Comparison of ENCODE assay signal across 7 cellular contexts in genomic region chr4:77052352-77052751, GRCh38. TPM values are rescaled to one million over a fixed set of nuclear protein-coding genes. Genes with fewer than 3 reads are reported as not detected.
DNase-seq lines count a peak whose midpoint lies in the region; ATAC-seq and TF ChIP-seq lines count a peak whose summit lies in the region.

No MANE protein-coding gene starts in this region.

- TF ChIP-seq CTCF in GM10266 (IDR thresholded peaks at IDR 0.05; ENCODE audit: control insufficient read depth, insufficient read depth, low read depth, missing control alignments) (peak; percentile 73), MM.1S (IDR thresholded peaks at IDR 0.05; ENCODE audit: low read length) (peak; percentile 82), neutrophil (IDR thresholded peaks at IDR 0.05) (peak; percentile 46)

- H3K4me2 ChIP-seq in MM.1S (ENCODE audit: low read depth, low read length), result no peak overlapping the region

- H3K9me2 ChIP-seq in MM.1S (replicated peaks; ENCODE audit: insufficient read depth, low read length), result no peaks in the 10 kb centered on the region

- no peak overlapping the region for H2AFZ ChIP-seq in MM.1S (ENCODE audit: low read length)

- CTCF ChIA-PET in activated CD4-positive, alpha-beta T cell treated with anti-CD3 and anti-CD28 coated beads, Interleukin-2, amount 10 ng/mL, durations not matched to agents 7 days and 5 days (lab: Charles Lee), result interaction anchor here (0.6 to 3.1 kb wide), 5 partner anchors 14 to 155 kb away, joined by 3 to 9 read pairs (median 3); no protein-coding TSS in a partner anchor

- no peak for ATAC-seq in HG03378 (IDR thresholded peaks at IDR 0.05; ENCODE audit: unreplicated experiment)
- ATAC-seq in GM18868 (IDR thresholded peaks at IDR 0.05; ENCODE audit: unreplicated experiment), result no peak

- peaks cover 17% of the 10 kb centered on the region; the same call in 1 of the 2 replicates for H3K36me3 ChIP-seq in MM.1S (replicated peaks; ENCODE audit: insufficient read depth, low read length)
- H3K36me3 ChIP-seq in effector memory CD4-positive, alpha-beta T cell (ENCODE audit: control insufficient read depth, insufficient read depth, low read length), result peaks cover 61% of the 10 kb centered on the region
- peaks cover 91% of the 10 kb centered on the region for H3K36me3 ChIP-seq in neutrophil

- no peaks in the 10 kb centered on the region for H3K27me3 ChIP-seq in MM.1S (replicated peaks; ENCODE audit: insufficient read depth, low read length)
- no peaks in the 10 kb centered on the region for H3K27me3 ChIP-seq in effector memory CD4-positive, alpha-beta T cell (replicated peaks; ENCODE audit: control insufficient read depth, insufficient read depth, low read length, poor library complexity, severe bottlenecking)
- H3K27me3 ChIP-seq in neutrophil, result no peaks in the 10 kb centered on the region

- H3K4me1 Mint-ChIP-seq in activated CD4-positive, alpha-beta T cell treated with anti-CD3 and anti-CD28 coated beads, Interleukin-2, amount 10 ng/mL, durations not matched to agents 7 days and 5 days, result no peaks in the 10 kb centered on the region

- H3K4me1 ChIP-seq in MM.1S (ENCODE audit: low read length) (no peaks in the 10 kb centered on the region), neutrophil (ENCODE audit: control insufficient read depth in 1 of 2, insufficient read depth in 1 of 2, low read depth in 1 of 2, low read length in 1 of 2) (no peaks in the 10 kb centered on the region)
- H3K4me1 ChIP-seq in effector memory CD4-positive, alpha-beta T cell (ENCODE audit: control insufficient read depth, insufficient read depth, low read length, poor library complexity, severe bottlenecking), result no peaks in the 10 kb centered on the region

- H3K9me3 ChIP-seq in MM.1S (replicated peaks; ENCODE audit: insufficient read depth, low read length) (no peaks in the 10 kb centered on the region), neutrophil (no peaks in the 10 kb centered on the region)
- no peaks in the 10 kb centered on the region for H3K9me3 ChIP-seq in effector memory CD4-positive, alpha-beta T cell (ENCODE audit: control insufficient read depth, low read length)

- no peaks in the 10 kb centered on the region for H3F3A ChIP-seq in MM.1S (ENCODE audit: insufficient read depth, low read length)

- H3K9ac ChIP-seq in MM.1S (ENCODE audit: low read length), result no peak overlapping the region

- H3K4me3 ChIP-seq in MM.1S (ENCODE audit: low read length), result no peak overlapping the region
- H3K4me3 ChIP-seq in effector memory CD4-positive, alpha-beta T cell (ENCODE audit: insufficient read depth, low read depth, low read length, poor library complexity, severe bottlenecking), result no peak overlapping the region
- no peak overlapping the region for H3K4me3 ChIP-seq in neutrophil (ENCODE audit: low read depth in 1 of 2, low read length in 1 of 2)

- H3K9me3 Mint-ChIP-seq in activated CD4-positive, alpha-beta T cell treated with anti-CD3 and anti-CD28 coated beads, Interleukin-2, amount 10 ng/mL, durations not matched to agents 7 days and 5 days, result no peaks in the 10 kb centered on the region

- POLR2A ChIA-PET in activated CD4-positive, alpha-beta T cell treated with anti-CD3 and anti-CD28 coated beads, Interleukin-2, amount 10 ng/mL, durations not matched to agents 7 days and 5 days (lab: Charles Lee), result no interaction called here

- H3K36me3 Mint-ChIP-seq in activated CD4-positive, alpha-beta T cell treated with anti-CD3 and anti-CD28 coated beads, Interleukin-2, amount 10 ng/mL, durations not matched to agents 7 days and 5 days (ENCODE audit: low read depth), result peaks cover 57% of the 10 kb centered on the region

- H3K27me3 Mint-ChIP-seq in activated CD4-positive, alpha-beta T cell treated with anti-CD3 and anti-CD28 coated beads, Interleukin-2, amount 10 ng/mL, durations not matched to agents 7 days and 5 days, result no peaks in the 10 kb centered on the region

- DNase-seq in GM10266 (ENCODE audit: extremely low spot score) (no peak), MM.1S (peak; percentile 46)
- DNase-seq in activated CD4-positive, alpha-beta T cell treated with anti-CD3 and anti-CD28 coated beads, Interleukin-2, amount 10 ng/mL, durations not matched to agents 7 days and 5 days, result peak; percentile 42
- DNase-seq in effector memory CD4-positive, alpha-beta T cell, result peak; percentile 23 to 54 (median 35)

- no peak overlapping the region for H3K27ac Mint-ChIP-seq in activated CD4-positive, alpha-beta T cell treated with anti-CD3 and anti-CD28 coated beads, Interleukin-2, amount 10 ng/mL, durations not matched to agents 7 days and 5 days

- H3K27ac ChIP-seq in MM.1S (ENCODE audit: low read length) (no peak overlapping the region), neutrophil (peak overlapping the region; percentile 23)
- H3K27ac ChIP-seq in effector memory CD4-positive, alpha-beta T cell (ENCODE audit: insufficient read depth, low read length, poor library complexity, severe bottlenecking), result no peak overlapping the region

- H3K4me3 Mint-ChIP-seq in activated CD4-positive, alpha-beta T cell treated with anti-CD3 and anti-CD28 coated beads, Interleukin-2, amount 10 ng/mL, durations not matched to agents 7 days and 5 days, result no peak overlapping the region

- H4K20me1 ChIP-seq in MM.1S (ENCODE audit: insufficient read depth, low read length), result 0 out of 2 replicates have a peak, but pooled peaks cover 3% of the 10 kb centered on the region

- peaks cover 9% of the 10 kb centered on the region; the same call in 1 of the 2 replicates for H3K79me2 ChIP-seq in MM.1S (ENCODE audit: low read length)

RNA-seq across cellular contexts. Expression of gene CCNI, which starts 23.4 kb away (rescaled TPM):
- total RNA-seq in activated CD4-positive, alpha-beta T cell treated with anti-CD3 and anti-CD28 coated beads, Interleukin-2, amount 10 ng/mL, durations not matched to agents 7 days and 5 days, result 100 to 1,000 TPM; 210 to 244 TPM
